10 cellular contexts compared by ENCODE assay signal in the genomic region with DNA sequence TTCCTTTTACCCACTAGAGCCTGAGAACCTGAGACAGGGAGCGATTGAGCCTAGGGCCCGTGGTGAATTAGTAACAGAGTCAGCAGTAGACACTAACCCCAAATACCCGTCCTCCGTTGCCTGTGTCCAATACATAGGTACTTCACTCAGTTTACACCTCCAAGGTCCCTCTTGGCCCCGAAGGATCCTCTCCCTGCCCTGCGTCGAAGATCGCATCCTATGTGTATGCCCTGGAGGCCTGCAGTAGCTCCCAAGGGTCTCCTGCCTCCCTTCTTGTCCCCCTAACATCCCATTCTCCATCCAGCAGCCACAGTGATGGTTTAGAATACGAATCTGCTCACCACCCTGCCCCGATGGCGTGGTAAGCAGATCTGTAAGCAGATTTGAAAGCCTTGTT.
DNase-seq lines count a peak whose midpoint lies in the region; ATAC-seq lines count a peak whose summit lies in the region.
"Had no signal": no experiment of that assay in that cellular context is flagged by ENCODE, and none has a peak within 500 bp of the region (broad histone marks: within the 10 kb centered on the region; RNA-seq: fewer than 3 reads in every experiment).

No MANE protein-coding gene starts in this region.

- peak overlapping the region; percentile 53; the same call in 1 of the 2 replicates for H3K9ac ChIP-seq in iPS-20b (ENCODE audit: low read depth, low read length)

- ATAC-seq in activated naive CD8-positive, alpha-beta T cell treated with anti-CD3 and anti-CD28 coated beads, Interleukin-2, amount 10 ng/mL, durations not matched to agents 7 days and 5 days (ENCODE audit: low read depth), result no peak

- H3K27me3 Mint-ChIP-seq in activated naive CD8-positive, alpha-beta T cell treated with anti-CD3 and anti-CD28 coated beads, Interleukin-2, amount 10 ng/mL, durations not matched to agents 7 days and 5 days, result peaks cover 33% of the 10 kb centered on the region

- POLR2A ChIA-PET in activated naive CD8-positive, alpha-beta T cell treated with anti-CD3 and anti-CD28 coated beads, Interleukin-2, amount 10 ng/mL, durations not matched to agents 7 days and 5 days (lab: Charles Lee), result no interaction called here

- no peak overlapping the region for H3K27ac ChIP-seq in iPS-20b (ENCODE audit: low read length)
- H3K27ac ChIP-seq in skin epidermis, result peak overlapping the region in 6 of 21 experiments; percentile 6 to 75 (median 48)
- H3K27ac ChIP-seq: epithelial cell of prostate had no signal

- peaks cover 11% of the 10 kb centered on the region for H3K4me1 Mint-ChIP-seq in activated naive CD8-positive, alpha-beta T cell treated with anti-CD3 and anti-CD28 coated beads, Interleukin-2, amount 10 ng/mL, durations not matched to agents 7 days and 5 days

- no peaks in the 10 kb centered on the region for H3K9me3 Mint-ChIP-seq in activated naive CD8-positive, alpha-beta T cell treated with anti-CD3 and anti-CD28 coated beads, Interleukin-2, amount 10 ng/mL, durations not matched to agents 7 days and 5 days

- no peaks in the 10 kb centered on the region for H3K9me3 ChIP-seq in iPS-20b (ENCODE audit: insufficient read depth, low read depth, low read length)
- H3K9me3 ChIP-seq: HAP-1 had no signal

- H3K36me3 ChIP-seq in H7 (replicated peaks; ENCODE audit: control insufficient read depth, insufficient read depth, low read length) (no peaks in the 10 kb centered on the region), iPS-20b (ENCODE audit: insufficient read depth, low read depth, low read length) (no peaks in the 10 kb centered on the region)
- H3K36me3 ChIP-seq: HAP-1 had no signal

- H3K4me3 ChIP-seq in H7 (ENCODE audit: insufficient read depth, low read depth, low read length) (peak overlapping the region; percentile 51), iPS-20b (ENCODE audit: low read length) (peak overlapping the region; percentile 65), skin epidermis (peak overlapping the region in 4 of 7 experiments; percentile 13 to 40 (median 24))

- H3K27me3 ChIP-seq in H7 (ENCODE audit: control insufficient read depth, insufficient read depth, low read length), result peaks cover 27% of the 10 kb centered on the region
- H3K27me3 ChIP-seq in iPS-20b (ENCODE audit: insufficient read depth, low read length), result peaks cover 69% of the 10 kb centered on the region

- DNase-seq in H7 (peak; percentile 52), SIG-M5 (lab: John Stamatoyannopoulos, UW) (no peak), NCI-H2171 (lab: John Stamatoyannopoulos, UW) (no peak), iPS-NIHi7 (ENCODE audit: extremely low spot score) (no peak)
- no peak for DNase-seq in activated naive CD8-positive, alpha-beta T cell treated with anti-CD3 and anti-CD28 coated beads, Interleukin-2, amount 10 ng/mL, durations not matched to agents 7 days and 5 days
- no peak for DNase-seq in activated CD8-positive, alpha-beta memory T cell treated with anti-CD3 and anti-CD28 coated beads, Interleukin-2, amount 50 U/mL, for 48 hours

- no peak overlapping the region for H3K27ac Mint-ChIP-seq in activated naive CD8-positive, alpha-beta T cell treated with anti-CD3 and anti-CD28 coated beads, Interleukin-2, amount 10 ng/mL, durations not matched to agents 7 days and 5 days

- no peaks in the 10 kb centered on the region for H3K36me3 Mint-ChIP-seq in activated naive CD8-positive, alpha-beta T cell treated with anti-CD3 and anti-CD28 coated beads, Interleukin-2, amount 10 ng/mL, durations not matched to agents 7 days and 5 days

- H3K4me1 ChIP-seq in iPS-20b (ENCODE audit: insufficient read depth, low read length), result no peaks in the 10 kb centered on the region
- H3K4me1 ChIP-seq: HAP-1 had no signal

- H3K4me3 Mint-ChIP-seq in activated naive CD8-positive, alpha-beta T cell treated with anti-CD3 and anti-CD28 coated beads, Interleukin-2, amount 10 ng/mL, durations not matched to agents 7 days and 5 days, result peak overlapping the region; percentile 43
